22 cellular contexts compared by ENCODE assay signal in the genomic region with DNA sequence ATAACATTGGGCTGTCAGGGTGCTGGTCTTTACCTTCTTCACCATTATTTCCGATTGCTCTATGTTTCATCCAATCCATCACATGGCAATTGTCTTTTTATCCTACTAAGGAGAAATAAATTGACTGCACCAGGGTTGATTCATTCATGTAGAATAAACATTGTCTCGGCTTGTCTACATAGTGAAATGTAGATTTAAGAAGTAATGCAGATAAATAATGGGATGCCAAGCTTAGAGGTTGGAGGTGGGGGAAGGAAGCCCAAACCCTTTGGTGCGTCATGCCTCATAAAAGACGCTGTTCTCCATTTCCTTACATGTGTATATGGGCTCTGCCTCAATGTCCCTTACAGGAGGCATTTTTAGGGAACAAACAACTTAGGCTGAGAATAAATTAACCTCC.
DNase-seq lines count a peak whose midpoint lies in the region; ATAC-seq, FAIRE-seq and TF ChIP-seq lines count a peak whose summit lies in the region.
"Had no signal": no experiment of that assay in that cellular context is flagged by ENCODE, and none has a peak within 500 bp of the region (broad histone marks: within the 10 kb centered on the region; RNA-seq: fewer than 3 reads in every experiment).

No MANE protein-coding gene starts in this region.

- no peaks in the 10 kb centered on the region for H4K20me1 ChIP-seq in astrocyte (ENCODE audit: insufficient read depth, low read length)
- H4K20me1 ChIP-seq: BLaER1 treated with 17β-estradiol and CSF1 and Interleukin-3, amounts not matched to agents 10 nM and 100 nM had no signal

- peak overlapping the region; percentile 23 for H3K4me2 ChIP-seq in astrocyte (ENCODE audit: low read length)
- H3K4me2 ChIP-seq: A549; BLaER1 treated with 17β-estradiol and CSF1 and Interleukin-3, amounts not matched to agents 10 nM and 100 nM had no signal

- H3K4me1 ChIP-seq in astrocyte (ENCODE audit: insufficient read depth, low read length), result no peaks in the 10 kb centered on the region
- H3K4me1 ChIP-seq: A549; BLaER1 treated with 17β-estradiol and CSF1 and Interleukin-3, amounts not matched to agents 10 nM and 100 nM had no signal

- in situ Hi-C loops in G401 (cut with HindIII; ENCODE audit: low sequenced_read_pairs), result no loop called here

- ATAC-seq in GM21723 (IDR thresholded peaks at IDR 0.05; ENCODE audit: unreplicated experiment) (no peak), HG03439 (IDR thresholded peaks at IDR 0.05; ENCODE audit: unreplicated experiment) (no peak)
- ATAC-seq: A549; CD8-positive, alpha-beta T cell; GM12878 had no signal

- no peaks in the 10 kb centered on the region for H3K79me2 ChIP-seq in astrocyte (ENCODE audit: insufficient read depth, low read length)

- no peak overlapping the region for H3K27ac Mint-ChIP-seq in astrocyte (ENCODE audit: unreplicated experiment)
- H3K27ac Mint-ChIP-seq: B cell; CD4-positive, alpha-beta T cell; CD8-positive, alpha-beta T cell had no signal

- H3K36me3 ChIP-seq in astrocyte (ENCODE audit: insufficient read depth, low read length) (no peaks in the 10 kb centered on the region), bronchial epithelial cell (ENCODE audit: control insufficient read depth, insufficient read depth, low read length) (no peaks in the 10 kb centered on the region)
- H3K36me3 ChIP-seq: BLaER1 treated with 17β-estradiol and CSF1 and Interleukin-3, amounts not matched to agents 10 nM and 100 nM had no signal

- no peak overlapping the region for H3K27ac ChIP-seq in astrocyte (ENCODE audit: low read depth, low read length)
- H3K27ac ChIP-seq: 22Rv1; A549; BLaER1 treated with 17β-estradiol and CSF1 and Interleukin-3, amounts not matched to agents 10 nM and 100 nM; C4-2B had no signal

- no peak overlapping the region for H3K4me3 Mint-ChIP-seq in astrocyte (ENCODE audit: unreplicated experiment)
- H3K4me3 Mint-ChIP-seq: B cell; CD4-positive, alpha-beta T cell; CD8-positive, alpha-beta T cell had no signal

- H3K4me1 Mint-ChIP-seq in astrocyte (ENCODE audit: low read depth, unreplicated experiment), result peaks cover 4% of the 10 kb centered on the region
- H3K4me1 Mint-ChIP-seq: B cell had no signal

- DNase-seq in M059J (ENCODE audit: low read depth) (peak; percentile 16), astrocyte (ENCODE audit: low read depth) (peak; percentile 63), bronchial epithelial cell (ENCODE audit: low read depth) (peak; percentile 3), left kidney (ENCODE audit: low read depth, low spot score) (peak; percentile 43), G401 (ENCODE audit: low spot score) (no peak)
- DNase-seq: AML-193; Caco-2; Calu3; CD4-positive, alpha-beta T cell; CD8-positive, alpha-beta T cell; GDM1 had no signal

- peaks cover 3% of the 10 kb centered on the region for H3K9me3 Mint-ChIP-seq in astrocyte (ENCODE audit: unreplicated experiment)
- H3K9me3 Mint-ChIP-seq: CD4-positive, alpha-beta T cell had no signal

- H3K27me3 Mint-ChIP-seq in astrocyte (ENCODE audit: low read depth, unreplicated experiment), result peaks cover 10% of the 10 kb centered on the region

- no peak for TF ChIP-seq CTCF in astrocyte (IDR thresholded peaks at IDR 0.05; ENCODE audit: insufficient read depth, low read depth, low read length)
- no peak for TF ChIP-seq CTCF in bronchial epithelial cell (IDR thresholded peaks at IDR 0.05; ENCODE audit: insufficient read depth, low read length, severe bottlenecking)

- H3K9me3 ChIP-seq in astrocyte (ENCODE audit: insufficient read depth, low read depth, low read length), result no peaks in the 10 kb centered on the region
- H3K9me3 ChIP-seq: A549, Caco-2 had no signal

- no peak overlapping the region for H3K9ac ChIP-seq in astrocyte (ENCODE audit: low read length)
- H3K9ac ChIP-seq: BLaER1 treated with 17β-estradiol and CSF1 and Interleukin-3, amounts not matched to agents 10 nM and 100 nM had no signal

- FAIRE-seq in astrocyte (lab: Jason Lieb, UNC), result no peak
- no peak for FAIRE-seq in bronchial epithelial cell (lab: Jason Lieb, UNC)
- FAIRE-seq: A549, D721Med, GM12878, GM12892, GM18507 had no signal

- H3K4me3 ChIP-seq in astrocyte (ENCODE audit: insufficient read depth, low read depth, low read length), result no peak overlapping the region
- H3K4me3 ChIP-seq in bronchial epithelial cell (ENCODE audit: low read depth, low read length), result no peak overlapping the region
- H3K4me3 ChIP-seq: A549; BLaER1 treated with 17β-estradiol and CSF1 and Interleukin-3, amounts not matched to agents 10 nM and 100 nM; GM12878 had no signal

- no peak overlapping the region for H2AFZ ChIP-seq in astrocyte (ENCODE audit: low read depth, low read length)

- peaks cover 8% of the 10 kb centered on the region for H3K27me3 ChIP-seq in astrocyte (ENCODE audit: insufficient read depth, low read length)
- H3K27me3 ChIP-seq in bronchial epithelial cell (ENCODE audit: control insufficient read depth, insufficient read depth, low read length), result no peaks in the 10 kb centered on the region
- H3K27me3 ChIP-seq: BLaER1 treated with 17β-estradiol and CSF1 and Interleukin-3, amounts not matched to agents 10 nM and 100 nM had no signal

- no peaks in the 10 kb centered on the region for H3K36me3 Mint-ChIP-seq in astrocyte (ENCODE audit: low read depth, unreplicated experiment)
- H3K36me3 Mint-ChIP-seq: CD8-positive, alpha-beta T cell had no signal
